ENCODE assay signal across 13 cellular contexts in the genomic region with DNA sequence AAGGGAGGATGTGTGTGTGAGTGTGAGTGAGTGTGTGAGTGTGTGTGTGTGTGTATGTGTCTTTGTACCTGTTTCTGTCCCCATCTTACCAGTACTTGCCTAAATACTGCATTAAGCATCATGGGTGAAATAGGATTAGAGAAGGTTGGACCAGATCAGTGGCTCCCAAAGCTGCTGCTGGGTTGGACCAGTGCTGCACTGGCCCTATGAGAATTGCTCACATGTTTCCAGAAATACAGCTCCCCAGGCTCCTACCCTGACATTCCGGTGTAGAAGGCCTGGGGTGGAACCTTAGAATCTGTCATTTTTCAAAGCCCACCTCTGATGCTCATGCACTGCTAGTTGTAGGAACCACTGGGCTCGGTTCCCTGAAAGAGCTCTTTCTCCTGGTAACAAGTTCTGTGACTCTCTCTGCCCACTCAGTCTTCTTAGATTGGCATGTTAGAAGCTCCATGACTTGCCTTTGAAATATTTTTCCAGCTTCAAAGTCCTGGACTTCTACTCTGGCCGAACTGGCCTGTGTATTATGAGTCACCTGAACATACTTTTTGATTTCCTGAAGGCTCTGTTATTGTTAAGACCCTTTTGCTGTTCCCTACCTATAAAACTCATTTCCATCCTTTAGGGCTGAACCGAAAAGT.
A peak's percentile ranks its signal among the peaks of the same experiment; 100 is the strongest.
DNase-seq lines count a peak whose midpoint lies in the region; ATAC-seq, FAIRE-seq and TF ChIP-seq lines count a peak whose summit lies in the region.
"Had no signal": no experiment of that assay in that cellular context is flagged by ENCODE, and none has a peak within 500 bp of the region (broad histone marks: within the 10 kb centered on the region; RNA-seq: fewer than 3 reads in every experiment).

No MANE protein-coding gene starts in this region.

- no peaks in the 10 kb centered on the region for H3K27me3 ChIP-seq in pancreas
- H3K27me3 ChIP-seq in aorta (ENCODE audit: control insufficient read depth in 1 of 2, insufficient read depth in 2 of 2, low read length in 1 of 2) = no peaks in the 10 kb centered on the region
- H3K27me3 ChIP-seq: BLaER1 treated with 17β-estradiol and CSF1 and Interleukin-3, amounts not matched to agents 10 nM and 100 nM had no signal

- H3K36me3 ChIP-seq in pancreas = no peaks in the 10 kb centered on the region
- no peaks in the 10 kb centered on the region for H3K36me3 ChIP-seq in aorta (ENCODE audit: control insufficient read depth in 1 of 2, insufficient read depth in 2 of 2, low read length in 1 of 2)

- FAIRE-seq in A549 (lab: Jason Lieb, UNC) (no peak), pancreas (lab: Jason Lieb, UNC) (no peak)

- ATAC-seq in A549 (peak; percentile 85 to 87; a peak in 5 of 6 replicates), pancreas (no peak), aorta (ENCODE audit: low FRiP score) (no peak), GM21576 (IDR thresholded peaks at IDR 0.05; ENCODE audit: unreplicated experiment) (no peak)

- CTCF ChIA-PET in A549 (lab: Yijun Ruan, JAX) = interaction anchor here (1.3 to 1.9 kb wide), 3 partner anchors 9 to 195 kb away, joined by 3 to 5 read pairs (median 4); no protein-coding TSS in a partner anchor

- no peak for TF ChIP-seq EP300 in A549 (IDR thresholded peaks at IDR 0.05)

- H3K9me3 ChIP-seq in A549 (no peaks in the 10 kb centered on the region), pancreas (no peaks in the 10 kb centered on the region), aorta (ENCODE audit: control insufficient read depth, low read length) (no peaks in the 10 kb centered on the region)
- H3K9me3 ChIP-seq: BLaER1 treated with 17β-estradiol and CSF1 and Interleukin-3, amounts not matched to agents 10 nM and 100 nM had no signal

- TF ChIP-seq RAD21 in A549 (conservative IDR thresholded peaks at IDR 0.05 in 1 of 2, IDR thresholded peaks at IDR 0.05 in 1 of 2) = no peak

- H3K27ac ChIP-seq in A549 = peak overlapping the region; percentile 66 to 79; a peak in 5 of 6 replicates
- H3K27ac ChIP-seq in pancreas = no peak overlapping the region
- peak overlapping the region in 1 of 2 donors; percentile 62 for H3K27ac ChIP-seq in aorta (ENCODE audit: low read depth in 1 of 2, low read length in 2 of 2)

- peak overlapping the region; percentile 62 for H3K4me2 ChIP-seq in A549

- no peak for TF ChIP-seq POLR2A in A549 (IDR thresholded peaks at IDR 0.05; ENCODE audit: low read length)

- WGBS in A549 (ENCODE audit: missing lambda C conversion rate) = 61% methylated on average over 4 of the region's 4 CpGs
- WGBS in pancreas, 2 donors = 83 to 84% methylated on average over 4 of the region's 4 CpGs
- 27 to 31% methylated on average over 4 of the region's 4 CpGs for WGBS in aorta, 2 donors

- intact Hi-C loops in pancreas (cut with DNase I) = no loop called here
- intact Hi-C loops in aorta (cut with DNase I) = no loop called here

- in situ Hi-C loops in astrocyte of the spinal cord (cut with HindIII; ENCODE audit: low sequenced_read_pairs) = no loop called here

- H3K4me1 ChIP-seq in A549 (peaks cover 15% of the 10 kb centered on the region), pancreas (no peaks in the 10 kb centered on the region), aorta (ENCODE audit: control insufficient read depth in 1 of 2, insufficient read depth in 2 of 2, low read length in 2 of 2) (no peaks in the 10 kb centered on the region)

- POLR2A ChIA-PET in A549 (lab: Yijun Ruan, JAX) = no interaction called here

- H3K4me3 ChIP-seq in A549 = no peak overlapping the region
- no peak overlapping the region for H3K4me3 ChIP-seq in astrocyte of the spinal cord (ENCODE audit: low read depth, low read length)
- H3K4me3 ChIP-seq in pancreas = no peak overlapping the region
- no peak overlapping the region for H3K4me3 ChIP-seq in aorta (ENCODE audit: low read length in 2 of 2)
- H3K4me3 ChIP-seq: BLaER1 treated with 17β-estradiol and CSF1 and Interleukin-3, amounts not matched to agents 10 nM and 100 nM had no signal

- TF ChIP-seq CTCF in A549 (IDR thresholded peaks at IDR 0.05) (no peak), astrocyte of the spinal cord (IDR thresholded peaks at IDR 0.05; ENCODE audit: low read depth, low read length) (no peak), pancreas (IDR thresholded peaks at IDR 0.05) (no peak)

- DNase-seq in A549 (ENCODE audit: low read depth in 1 of 2, low spot score in 1 of 2) = peak; percentile 27 to 54
- peak; percentile 36 for DNase-seq in HPDE6-E6E7 (ENCODE audit: extremely low spot score)
- peak; percentile 55 for DNase-seq in astrocyte of the spinal cord (ENCODE audit: low read depth, low spot score)
- peak; percentile 86 for DNase-seq in iris pigment epithelial cell (ENCODE audit: low read depth)
- DNase-seq in pancreas = no peak
- no peak for DNase-seq in aorta
- no peak for DNase-seq in NCI-H526 (lab: John Stamatoyannopoulos, UW)
- DNase-seq: activated CD4-positive, CD25-positive, alpha-beta regulatory T cell treated with anti-CD3 and anti-CD28 coated beads, Interleukin-2, amount 50 U/mL, for 72 hours; effector CD4-positive, alpha-beta T cell; immature natural killer cell; NCI-H2171 had no signal

TF ChIP-seq in A549, 52 proteins besides CTCF, POLR2A, EP300 and RAD21:
- TF ChIP-seq TP53 (CRISPR knock-in tag; IDR thresholded peaks at IDR 0.05) (no peak), FOSL2 (IDR thresholded peaks at IDR 0.05) (no peak), FOSL2 (CRISPR knock-in tag; IDR thresholded peaks at IDR 0.05) (peak; percentile 70)

Comparison
In these comparisons a context has a peak if more than half of its experiments do, and no peak if none do; other contexts are left out.
1. ATAC-seq: peak in A549 (2 of 2); none in pancreas (0 of 4), aorta (single experiment) and GM21576 (single experiment).
2. DNase-seq: peak in A549 (2 of 2), HPDE6-E6E7 (single experiment), astrocyte of the spinal cord (single experiment) and iris pigment epithelial cell (single experiment); none in pancreas (0 of 6), aorta (0 of 2) and NCI-H526 (0 of 2).
3. H3K27ac ChIP-seq: peak in A549 (2 of 2); none in pancreas (0 of 4).